Comparison of ENCODE assay signal across 18 cellular contexts in the genomic region with DNA sequence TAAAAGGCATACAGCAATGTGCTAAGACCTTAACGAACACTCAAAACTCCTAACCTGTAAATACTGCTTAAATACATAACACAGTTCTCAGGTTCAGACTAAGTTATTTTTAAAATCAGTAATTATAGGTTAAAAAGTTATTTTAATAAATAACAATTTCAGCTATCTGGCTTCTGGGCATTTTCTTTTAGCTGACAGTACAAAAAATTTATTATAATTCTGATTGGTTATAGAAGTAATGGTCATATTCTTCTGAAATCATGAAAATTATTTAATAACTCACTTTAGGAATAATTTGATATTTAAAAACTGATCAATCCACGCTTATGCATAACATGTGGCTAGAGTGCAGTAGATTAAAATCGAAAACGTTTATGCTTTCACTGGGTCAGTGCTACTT. TPM values are rescaled to one million over a fixed set of nuclear protein-coding genes. Genes with fewer than 3 reads are reported as not detected.
DNase-seq lines count a peak whose midpoint lies in the region; ATAC-seq, FAIRE-seq and TF ChIP-seq lines count a peak whose summit lies in the region.
"Had no signal": no experiment of that assay in that cellular context is flagged by ENCODE, and none has a peak within 500 bp of the region (broad histone marks: within the 10 kb centered on the region; RNA-seq: fewer than 3 reads in every experiment).

No MANE protein-coding gene starts in this region.

- H2AFZ ChIP-seq in OCI-LY1 (ENCODE audit: low read length) (no peak overlapping the region), osteoblast (ENCODE audit: low read length) (peak overlapping the region; percentile 15)

- no peak overlapping the region for H3K4me3 Mint-ChIP-seq in immature natural killer cell
- H3K4me3 Mint-ChIP-seq: CD4-positive, alpha-beta memory T cell had no signal

- H3K4me1 Mint-ChIP-seq in immature natural killer cell: peaks cover 0 to 11% of the 10 kb centered on the region in 2 donors
- H3K4me1 Mint-ChIP-seq: CD4-positive, alpha-beta memory T cell had no signal

- H3K4me1 ChIP-seq in OCI-LY1 (ENCODE audit: insufficient read depth, low read length, severe bottlenecking) (peaks cover 32% of the 10 kb centered on the region), osteoblast (ENCODE audit: insufficient read depth, low read length) (no peaks in the 10 kb centered on the region)
- H3K4me1 ChIP-seq: BE2C, HAP-1 had no signal

- no peak overlapping the region for H3K9ac ChIP-seq in OCI-LY1 (ENCODE audit: low read length)

- H3K36me3 ChIP-seq in OCI-LY1 (ENCODE audit: insufficient read depth, low read length) (no peaks in the 10 kb centered on the region), osteoblast (ENCODE audit: insufficient read depth, low read length) (no peaks in the 10 kb centered on the region)
- H3K36me3 ChIP-seq: BE2C, HAP-1 had no signal

- no peaks in the 10 kb centered on the region for H3F3A ChIP-seq in OCI-LY1 (ENCODE audit: insufficient read depth, low read length)

- TF ChIP-seq CTCF in HL-60 (IDR thresholded peaks at IDR 0.05; ENCODE audit: insufficient read depth, low read length): no peak
- TF ChIP-seq CTCF in OCI-LY1 (IDR thresholded peaks at IDR 0.05; ENCODE audit: low read length): no peak
- TF ChIP-seq CTCF in osteoblast (IDR thresholded peaks at IDR 0.05; ENCODE audit: extremely low read depth, low read depth, low read length): no peak

- peaks cover 4 to 18% (median 7%) of the 10 kb centered on the region in 6 donors for H3K9me3 Mint-ChIP-seq in immature natural killer cell

- DNase-seq in HL-60 (ENCODE audit: low read depth in 1 of 2, low spot score in 1 of 2) (no peak), osteoblast (ENCODE audit: insufficient read length, low spot score, missing footprints) (no peak), immature natural killer cell (no peak)
- DNase-seq in activated T-cell treated with anti-CD3 and anti-CD28 coated beads, Interleukin-2, amount 50 U/mL, for 48 hours: no peak
- DNase-seq: BE2C; CD4-positive, alpha-beta memory T cell; DMS79; EL had no signal

- peaks cover 0 to under 1% (median 0%) of the 10 kb centered on the region in 3 donors for H3K27me3 Mint-ChIP-seq in immature natural killer cell (ENCODE audit: low read depth in 3 of 3)
- H3K27me3 Mint-ChIP-seq: CD4-positive, alpha-beta memory T cell had no signal

- ATAC-seq in HG02571 (IDR thresholded peaks at IDR 0.05; ENCODE audit: unreplicated experiment): no peak
- no peak for ATAC-seq in HG03196 (IDR thresholded peaks at IDR 0.05; ENCODE audit: unreplicated experiment)

- H3K4me3 ChIP-seq in HL-60 (replicated peaks; ENCODE audit: insufficient read depth, low read length): no peak overlapping the region
- H3K4me3 ChIP-seq in OCI-LY1 (ENCODE audit: low read depth, low read length, poor library complexity, severe bottlenecking): no peak overlapping the region
- no peak overlapping the region for H3K4me3 ChIP-seq in osteoblast (ENCODE audit: insufficient read depth, low read length)
- H3K4me3 ChIP-seq: HAP-1 had no signal

- H3K9me3 ChIP-seq in OCI-LY1 (ENCODE audit: low read length) (no peaks in the 10 kb centered on the region), osteoblast (ENCODE audit: low read depth, low read length) (no peaks in the 10 kb centered on the region)
- H3K9me3 ChIP-seq: BE2C, HAP-1 had no signal

- H3K36me3 Mint-ChIP-seq in immature natural killer cell: peaks cover 0 to 3% (median 0%) of the 10 kb centered on the region in 3 donors
- H3K36me3 Mint-ChIP-seq: CD4-positive, alpha-beta memory T cell had no signal

- peak overlapping the region; percentile 64 for H3K27ac ChIP-seq in HL-60 (replicated peaks)
- H3K27ac ChIP-seq in OCI-LY1 (ENCODE audit: low read depth, low read length, poor library complexity, severe bottlenecking): peak overlapping the region; percentile 38
- no peak overlapping the region for H3K27ac ChIP-seq in osteoblast (ENCODE audit: low read depth, low read length)
- H3K27ac ChIP-seq: C4-2B had no signal

- no peaks in the 10 kb centered on the region for H3K79me2 ChIP-seq in OCI-LY1 (ENCODE audit: insufficient read depth, low read length)
- H3K79me2 ChIP-seq in osteoblast (ENCODE audit: insufficient read depth, low read length): no peaks in the 10 kb centered on the region

- H4K20me1 ChIP-seq in OCI-LY1 (ENCODE audit: insufficient read depth, low read length) (no peaks in the 10 kb centered on the region), osteoblast (ENCODE audit: insufficient read depth, low read length) (no peaks in the 10 kb centered on the region)

- H3K27me3 ChIP-seq in HL-60 (ENCODE audit: insufficient read depth, poor library complexity, severe bottlenecking): no peaks in the 10 kb centered on the region
- H3K27me3 ChIP-seq in OCI-LY1 (ENCODE audit: insufficient read depth, low read length): no peaks in the 10 kb centered on the region
- H3K27me3 ChIP-seq in osteoblast (ENCODE audit: insufficient read depth, low read length): no peaks in the 10 kb centered on the region
- H3K27me3 ChIP-seq: BE2C had no signal

- H3K4me2 ChIP-seq in OCI-LY1 (ENCODE audit: low read length) (no peak overlapping the region), osteoblast (ENCODE audit: insufficient read depth, low read length) (no peak overlapping the region)

- FAIRE-seq in TTC549 (lab: Jason Lieb, UNC): peak; percentile 34
- FAIRE-seq: A204.1, G401.6, GM12891, H1 had no signal

- H3K9me2 ChIP-seq in OCI-LY1 (ENCODE audit: low read depth, low read length): no peaks in the 10 kb centered on the region

- no peak overlapping the region for H3K27ac Mint-ChIP-seq in immature natural killer cell

RNA-seq across cellular contexts. Expression of gene RGS18, which starts 10.7 kb away (rescaled TPM):
- 0.36 and 0.88 TPM in 2 replicates for total RNA-seq in osteoblast
- polyA plus RNA-seq in immature natural killer cell: 10 to 100 TPM in 1 of 3 donors, 1 to 10 TPM in 2; 1.3 to 14.3 (median 6.1) TPM
- total RNA-seq: H1 had no signal
- polyA plus RNA-seq: H1 had no signal
